Comparison of ENCODE assay signal across 15 cellular contexts in the genomic region with DNA sequence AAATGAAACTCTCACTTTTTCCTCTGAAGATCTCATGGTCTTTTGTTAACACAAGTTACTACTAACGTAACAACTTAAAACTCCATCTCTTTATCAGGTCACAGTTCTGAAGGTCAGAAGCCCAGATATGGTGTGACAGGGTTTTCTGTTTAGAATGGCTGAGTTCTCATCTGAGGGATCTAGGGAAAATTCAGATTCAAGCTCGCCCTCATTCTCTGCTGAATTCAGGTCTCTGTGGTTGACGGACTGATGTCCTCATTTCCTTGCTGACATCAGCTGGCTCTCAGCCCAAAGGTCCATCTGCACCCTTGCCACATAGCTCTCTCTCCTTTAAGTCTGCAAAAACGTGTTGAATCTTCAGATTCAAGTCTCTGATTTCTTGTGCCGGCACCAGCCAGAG. TPM values are rescaled to one million over a fixed set of nuclear protein-coding genes. Genes with fewer than 3 reads are reported as not detected.
DNase-seq lines count a peak whose midpoint lies in the region; ATAC-seq and TF ChIP-seq lines count a peak whose summit lies in the region.
"Had no signal": no experiment of that assay in that cellular context is flagged by ENCODE, and none has a peak within 500 bp of the region (broad histone marks: within the 10 kb centered on the region; RNA-seq: fewer than 3 reads in every experiment).

No MANE protein-coding gene starts in this region.

- no peak for TF ChIP-seq EP300 in transverse colon (IDR thresholded peaks at IDR 0.05; ENCODE audit: low read depth)

- peaks cover 1% of the 10 kb centered on the region for H3K9me3 Mint-ChIP-seq in activated CD8-positive, alpha-beta memory T cell treated with anti-CD3 and anti-CD28 coated beads, Interleukin-2, amount 10 ng/mL, durations not matched to agents 7 days and 5 days (ENCODE audit: low read depth)
- no peaks in the 10 kb centered on the region for H3K9me3 Mint-ChIP-seq in T-helper 2 cell treated with Interferon-gamma antibody and Interleukin-4, amounts not matched to agents 5 μg/mL and 100 μg/mL, for 36 hours
- peaks cover 4% of the 10 kb centered on the region for H3K9me3 Mint-ChIP-seq in stimulated activated memory B cell treated with anti-CD40 and anti-IgM and Interleukin-4, amounts not matched to agents 10 μg/mL and 1 μg/mL and 100 μg/mL, for 72 hours

- CTCF ChIA-PET in activated CD8-positive, alpha-beta memory T cell treated with anti-CD3 and anti-CD28 coated beads, Interleukin-2, amount 10 ng/mL, durations not matched to agents 7 days and 5 days (lab: Charles Lee): interaction anchor here (0.9 to 1.3 kb wide), 2 partner anchors 9 to 16 kb away, joined by 3 read pairs; no protein-coding TSS in a partner anchor

- H3K27me3 ChIP-seq in WERI-Rb-1 (ENCODE audit: insufficient read depth, low read depth, severe bottlenecking) (no peaks in the 10 kb centered on the region), transverse colon (no peaks in the 10 kb centered on the region)
- H3K27me3 ChIP-seq: vagina had no signal

- in situ Hi-C loops in transverse colon (cut with MboI; ENCODE audit: low pct_ligation_motif_present in 1 of 4, low pct_unique_long_range_greater_than_20kb in 1 of 4, low sequenced_read_pairs in 3 of 4): no loop called here

- ATAC-seq in activated CD8-positive, alpha-beta memory T cell treated with anti-CD3 and anti-CD28 coated beads, Interleukin-2, amount 10 ng/mL, durations not matched to agents 7 days and 5 days: peak; percentile 37
- ATAC-seq in GM21360 (IDR thresholded peaks at IDR 0.05; ENCODE audit: unreplicated experiment) (peak; percentile 1), GM19455 (IDR thresholded peaks at IDR 0.05; ENCODE audit: unreplicated experiment) (no peak)
- peak; percentile 37 for ATAC-seq in stimulated activated memory B cell treated with anti-CD40 and anti-IgM and Interleukin-4, amounts not matched to agents 10 μg/mL and 1 μg/mL and 100 μg/mL, for 72 hours
- ATAC-seq: HCT116, left cardiac atrium had no signal

- H3K36me3 ChIP-seq in WERI-Rb-1 (no peaks in the 10 kb centered on the region), transverse colon (no peaks in the 10 kb centered on the region)
- H3K36me3 ChIP-seq: vagina had no signal

- H3K9me3 ChIP-seq in WERI-Rb-1 (ENCODE audit: severe bottlenecking) (peaks cover 3% of the 10 kb centered on the region), transverse colon (no peaks in the 10 kb centered on the region)
- H3K9me3 ChIP-seq: vagina had no signal

- no peak overlapping the region for H3K27ac ChIP-seq in WERI-Rb-1
- no peak overlapping the region for H3K27ac ChIP-seq in transverse colon
- H3K27ac ChIP-seq: RWPE1, vagina had no signal

- no peak for TF ChIP-seq POLR2A in transverse colon (IDR thresholded peaks at IDR 0.05)

- intact Hi-C loops in transverse colon (cut with DNase I; ENCODE audit: low total_unique reads): loop anchor here (10.0 kb wide), 1 partner anchor 1560 kb away; no protein-coding TSS in a partner anchor

- no peak for DNase-seq in activated CD8-positive, alpha-beta memory T cell treated with anti-CD3 and anti-CD28 coated beads, Interleukin-2, amount 10 ng/mL, durations not matched to agents 7 days and 5 days
- DNase-seq in activated CD8-positive, alpha-beta memory T cell treated with anti-CD3 and anti-CD28 coated beads, Interleukin-2, amount 50 U/mL, for 48 hours: no peak
- DNase-seq in T-helper 2 cell treated with Interferon-gamma antibody and Interleukin-4, amounts not matched to agents 5 μg/mL and 100 μg/mL, for 36 hours (ENCODE audit: low spot score): no peak
- DNase-seq in WERI-Rb-1 (no peak), transverse colon (no peak)
- DNase-seq: aorta, left cardiac atrium, NCI-H1048, NCI-H82 had no signal

- H3K27ac Mint-ChIP-seq in activated CD8-positive, alpha-beta memory T cell treated with anti-CD3 and anti-CD28 coated beads, Interleukin-2, amount 10 ng/mL, durations not matched to agents 7 days and 5 days: peak overlapping the region; percentile 31
- peak overlapping the region; percentile 8 for H3K27ac Mint-ChIP-seq in T-helper 2 cell treated with Interferon-gamma antibody and Interleukin-4, amounts not matched to agents 5 μg/mL and 100 μg/mL, for 36 hours
- H3K27ac Mint-ChIP-seq in stimulated activated memory B cell treated with anti-CD40 and anti-IgM and Interleukin-4, amounts not matched to agents 10 μg/mL and 1 μg/mL and 100 μg/mL, for 72 hours: peak overlapping the region; percentile 72

- H3K4me1 Mint-ChIP-seq in activated CD8-positive, alpha-beta memory T cell treated with anti-CD3 and anti-CD28 coated beads, Interleukin-2, amount 10 ng/mL, durations not matched to agents 7 days and 5 days: peaks cover 20% of the 10 kb centered on the region
- peaks cover 15% of the 10 kb centered on the region for H3K4me1 Mint-ChIP-seq in T-helper 2 cell treated with Interferon-gamma antibody and Interleukin-4, amounts not matched to agents 5 μg/mL and 100 μg/mL, for 36 hours (ENCODE audit: low read depth)
- peaks cover 16% of the 10 kb centered on the region for H3K4me1 Mint-ChIP-seq in stimulated activated memory B cell treated with anti-CD40 and anti-IgM and Interleukin-4, amounts not matched to agents 10 μg/mL and 1 μg/mL and 100 μg/mL, for 72 hours

- no peak overlapping the region for H3K4me3 Mint-ChIP-seq in activated CD8-positive, alpha-beta memory T cell treated with anti-CD3 and anti-CD28 coated beads, Interleukin-2, amount 10 ng/mL, durations not matched to agents 7 days and 5 days
- no peak overlapping the region for H3K4me3 Mint-ChIP-seq in T-helper 2 cell treated with Interferon-gamma antibody and Interleukin-4, amounts not matched to agents 5 μg/mL and 100 μg/mL, for 36 hours
- no peak overlapping the region for H3K4me3 Mint-ChIP-seq in stimulated activated memory B cell treated with anti-CD40 and anti-IgM and Interleukin-4, amounts not matched to agents 10 μg/mL and 1 μg/mL and 100 μg/mL, for 72 hours

- H3K4me1 ChIP-seq in transverse colon: no peaks in the 10 kb centered on the region

- no peak overlapping the region for H3K4me3 ChIP-seq in WERI-Rb-1 (ENCODE audit: low read depth, low read length)
- H3K4me3 ChIP-seq in transverse colon: no peak overlapping the region
- H3K4me3 ChIP-seq: vagina had no signal

- WGBS in transverse colon (ENCODE audit: low coverage in 1 of 2), 2 donors: 69 to 80% methylated on average over 4 to 5 of the region's 5 CpGs

- peaks cover 5% of the 10 kb centered on the region for H3K36me3 Mint-ChIP-seq in activated CD8-positive, alpha-beta memory T cell treated with anti-CD3 and anti-CD28 coated beads, Interleukin-2, amount 10 ng/mL, durations not matched to agents 7 days and 5 days
- H3K36me3 Mint-ChIP-seq in T-helper 2 cell treated with Interferon-gamma antibody and Interleukin-4, amounts not matched to agents 5 μg/mL and 100 μg/mL, for 36 hours (ENCODE audit: low read depth): no peaks in the 10 kb centered on the region
- H3K36me3 Mint-ChIP-seq in stimulated activated memory B cell treated with anti-CD40 and anti-IgM and Interleukin-4, amounts not matched to agents 10 μg/mL and 1 μg/mL and 100 μg/mL, for 72 hours: no peaks in the 10 kb centered on the region

- no peak for TF ChIP-seq CTCF in WERI-Rb-1 (IDR thresholded peaks at IDR 0.05; ENCODE audit: low read depth, low read length)
- no peak for TF ChIP-seq CTCF in transverse colon (IDR thresholded peaks at IDR 0.05)

- H3K27me3 Mint-ChIP-seq in activated CD8-positive, alpha-beta memory T cell treated with anti-CD3 and anti-CD28 coated beads, Interleukin-2, amount 10 ng/mL, durations not matched to agents 7 days and 5 days: no peaks in the 10 kb centered on the region
- no peaks in the 10 kb centered on the region for H3K27me3 Mint-ChIP-seq in T-helper 2 cell treated with Interferon-gamma antibody and Interleukin-4, amounts not matched to agents 5 μg/mL and 100 μg/mL, for 36 hours (ENCODE audit: low read depth)
- no peaks in the 10 kb centered on the region for H3K27me3 Mint-ChIP-seq in stimulated activated memory B cell treated with anti-CD40 and anti-IgM and Interleukin-4, amounts not matched to agents 10 μg/mL and 1 μg/mL and 100 μg/mL, for 72 hours

RNA-seq across cellular contexts. Expression of gene NTPCR, which starts 6.1 kb away (rescaled TPM):
- 10 to 100 TPM; 27.2 to 27.5 TPM for total RNA-seq in activated CD8-positive, alpha-beta memory T cell treated with anti-CD3 and anti-CD28 coated beads, Interleukin-2, amount 10 ng/mL, durations not matched to agents 7 days and 5 days
- total RNA-seq in transverse colon: 10 to 100 TPM; 13.5 to 53.3 (median 37.2) TPM

Comparison
In these comparisons a context has a peak if more than half of its experiments do, and no peak if none do; other contexts are left out.
1. H3K27ac Mint-ChIP-seq: peak in every context shown above with its lines; median percentile 72 in stimulated activated memory B cell treated with anti-CD40 and anti-IgM and Interleukin-4, amounts not matched to agents 10 μg/mL and 1 μg/mL and 100 μg/mL, for 72 hours; 31 in activated CD8-positive, alpha-beta memory T cell treated with anti-CD3 and anti-CD28 coated beads, Interleukin-2, amount 10 ng/mL, durations not matched to agents 7 days and 5 days; 8 in T-helper 2 cell treated with Interferon-gamma antibody and Interleukin-4, amounts not matched to agents 5 μg/mL and 100 μg/mL, for 36 hours.